Comparison of ENCODE assay signal across 16 cellular contexts in genomic region chr7:23443974-23444373, GRCh38.
"Had no signal": no experiment of that assay in that cellular context is flagged by ENCODE, and none has a peak within 500 bp of the region (broad histone marks: within the 10 kb centered on the region; RNA-seq: fewer than 3 reads in every experiment).

No MANE protein-coding gene starts in this region.

- ATAC-seq: activated naive CD8-positive, alpha-beta T cell treated with anti-CD3 and anti-CD28 coated beads, Interleukin-2, amount 50 U/mL, for 24 hours; activated T-cell treated with anti-CD3 and anti-CD28 coated beads, Interleukin-2, amount 50 U/mL, for 4 hours; effector memory CD8-positive, alpha-beta T cell; stimulated activated naive CD8-positive, alpha-beta T cell treated with anti-CD3 and anti-CD28 coated beads, Interleukin-15, Interleukin-2, amounts not matched to agents 100 U/mL and 50 U/mL, for 24 hours had no signal

- H3K27ac ChIP-seq: esophagus squamous epithelium, hepatocyte, suprapubic skin, transverse colon, vagina had no signal

- DNase-seq: activated CD4-positive, alpha-beta T cell treated with anti-CD3 and anti-CD28 coated beads, Interleukin-2, amount 10 ng/mL, durations not matched to agents 7 days and 5 days; activated CD8-positive, alpha-beta memory T cell treated with anti-CD3 and anti-CD28 coated beads, Interleukin-2, amount 50 U/mL, for 4 hours; activated naive CD4-positive, alpha-beta T cell treated with anti-CD3 and anti-CD28 coated beads, Interleukin-2, amount 10 ng/mL, durations not matched to agents 7 days and 5 days; activated naive CD8-positive, alpha-beta T cell treated with anti-CD3 and anti-CD28 coated beads, Interleukin-2, amount 50 U/mL, for 24 hours; activated T-cell treated with anti-CD3 and anti-CD28 coated beads, Interleukin-2, amount 50 U/mL, for 4 hours; anterior cingulate cortex; caudate nucleus; effector memory CD8-positive, alpha-beta T cell; esophagus squamous epithelium; occipital lobe; stimulated activated CD4-positive, alpha-beta T cell treated with anti-CD3 and anti-CD28 coated beads, Interleukin-2, amount 100 ng/mL, for 24 hours; stimulated activated naive CD8-positive, alpha-beta T cell treated with anti-CD3 and anti-CD28 coated beads, Interleukin-15, Interleukin-2, amounts not matched to agents 100 U/mL and 50 U/mL, for 24 hours; transverse colon had no signal

- H3K9me3 ChIP-seq: esophagus squamous epithelium, suprapubic skin, transverse colon, vagina had no signal

- H3K27me3 ChIP-seq: hepatocyte, vagina had no signal

- H2AFZ ChIP-seq: hepatocyte had no signal

- H3K4me1 ChIP-seq: esophagus squamous epithelium, suprapubic skin, transverse colon, vagina had no signal

- H3K36me3 ChIP-seq: esophagus squamous epithelium, suprapubic skin, transverse colon, vagina had no signal

- H3K4me3 ChIP-seq: esophagus squamous epithelium, hepatocyte, suprapubic skin, transverse colon, vagina had no signal

- H3K4me2 ChIP-seq: hepatocyte had no signal
